Comparison of ENCODE assay signal across 36 cellular contexts in genomic region chr3:30141178-30141581, GRCh38.
DNase-seq lines count a peak whose midpoint lies in the region; ATAC-seq, FAIRE-seq and TF ChIP-seq lines count a peak whose summit lies in the region.
"Had no signal": no experiment of that assay in that cellular context is flagged by ENCODE, and none has a peak within 500 bp of the region (broad histone marks: within the 10 kb centered on the region; RNA-seq: fewer than 3 reads in every experiment).

No MANE protein-coding gene starts in this region.

- no peak for ATAC-seq in activated T-cell treated with anti-CD3 and anti-CD28 coated beads, Interleukin-2, amount 50 U/mL, for 72 hours (replicated peaks in 1 of 2)
- ATAC-seq in natural killer cell treated with Interleukin-12 subunit alpha and Interleukin-12 subunit beta and Interleukin-15 and Interleukin-18, amount 100 ng/mL, for 72 hours: no peak
- ATAC-seq: A549; activated CD4-positive, alpha-beta T cell treated with anti-CD3 and anti-CD28 coated beads for 36 hours; activated CD8-positive, alpha-beta T cell treated with anti-CD3 and anti-CD28 coated beads, Interleukin-2, amount 10 ng/mL, durations not matched to agents 7 days and 5 days; CD8-positive, alpha-beta T cell; left lung; stimulated activated naive CD8-positive, alpha-beta T cell treated with anti-CD3 and anti-CD28 coated beads, Interleukin-15, Interleukin-2, amounts not matched to agents 100 U/mL and 50 U/mL, for 24 hours had no signal

- H3K27ac ChIP-seq in astrocyte (ENCODE audit: low read depth, low read length) (no peak overlapping the region), uterus (peak overlapping the region; percentile 3 to 48)
- H3K27ac ChIP-seq: A549, cardiac muscle cell, colonic mucosa, left lung, neural progenitor cell, parathyroid adenoma, spleen, VCaP had no signal

- no peak overlapping the region for H3K9ac ChIP-seq in astrocyte (ENCODE audit: low read length)
- H3K9ac ChIP-seq: neural progenitor cell, parathyroid adenoma had no signal

- TF ChIP-seq CTCF in astrocyte (IDR thresholded peaks at IDR 0.05; ENCODE audit: insufficient read depth, low read depth, low read length) (no peak), uterus (IDR thresholded peaks at IDR 0.05) (no peak)

- no peak for DNase-seq in activated T-cell treated with anti-CD3 and anti-CD28 coated beads, Interleukin-2, amount 50 U/mL, for 72 hours
- no peak for DNase-seq in activated T-cell treated with anti-CD3 and anti-CD28 coated beads, Interleukin-2, amount 50 U/mL, for 24 hours
- DNase-seq in NCI-H2081 treated with DMSO at 0.1 percent for 48 hours (lab: John Stamatoyannopoulos, UW) (peak; percentile 19), astrocyte (ENCODE audit: low read depth) (peak; percentile 28), uterus (peak; percentile 15 to 20), NCI-H226 (no peak), HuH-7 (ENCODE audit: low spot score) (no peak)
- no peak for DNase-seq in natural killer cell treated with Interleukin-12 subunit alpha and Interleukin-12 subunit beta and Interleukin-15 and Interleukin-18, amount 100 ng/mL, for 72 hours (ENCODE audit: low spot score)
- DNase-seq: activated CD4-positive, alpha-beta T cell treated with anti-CD3 and anti-CD28 coated beads for 36 hours; activated CD8-positive, alpha-beta T cell treated with anti-CD3 and anti-CD28 coated beads, Interleukin-2, amount 10 ng/mL, durations not matched to agents 7 days and 5 days; activated naive CD4-positive, alpha-beta T cell treated with anti-CD3 and anti-CD28 coated beads, Interleukin-2, amount 50 U/mL, for 16 hours; amygdala; BE2C; CD8-positive, alpha-beta T cell; colonic mucosa; DMS153; effector memory CD4-positive, alpha-beta T cell; KBM-7; left lung; mesendoderm; NCI-H1436; NCI-H510A treated with DMSO at 0.1 percent for 48 hours; right cardiac atrium; SHP77 treated with DMSO at 0.1 percent for 48 hours; spleen; stimulated activated CD4-positive, alpha-beta T cell treated with anti-CD3 and anti-CD28 coated beads, Interleukin-2, amount 100 ng/mL, for 24 hours; stimulated activated naive CD8-positive, alpha-beta T cell treated with anti-CD3 and anti-CD28 coated beads, Interleukin-15, Interleukin-2, amounts not matched to agents 100 U/mL and 50 U/mL, for 24 hours; SW 1271; T-helper 9 cell had no signal

- no peaks in the 10 kb centered on the region for H3K4me1 Mint-ChIP-seq in activated T-cell treated with anti-CD3 and anti-CD28 coated beads, Interleukin-2, amount 50 U/mL, for 72 hours (ENCODE audit: low read depth)
- H3K4me1 Mint-ChIP-seq in activated T-cell treated with anti-CD3 and anti-CD28 coated beads, Interleukin-2, amount 50 U/mL, for 24 hours (ENCODE audit: low read depth): no peaks in the 10 kb centered on the region
- no peaks in the 10 kb centered on the region for H3K4me1 Mint-ChIP-seq in astrocyte (ENCODE audit: low read depth, unreplicated experiment)
- no peaks in the 10 kb centered on the region for H3K4me1 Mint-ChIP-seq in natural killer cell treated with Interleukin-12 subunit alpha and Interleukin-12 subunit beta and Interleukin-15 and Interleukin-18, amount 100 ng/mL, for 72 hours (ENCODE audit: low read depth in 2 of 2)
- H3K4me1 Mint-ChIP-seq: activated CD4-positive, alpha-beta T cell treated with anti-CD3 and anti-CD28 coated beads for 36 hours; neural progenitor cell had no signal

- H3K36me3 ChIP-seq in astrocyte (ENCODE audit: insufficient read depth, low read length) (no peaks in the 10 kb centered on the region), uterus (no peaks in the 10 kb centered on the region)
- H3K36me3 ChIP-seq: BE2C, cardiac muscle cell, colonic mucosa, left lung, neural progenitor cell, spleen had no signal

- no peak overlapping the region for H3K4me3 Mint-ChIP-seq in activated T-cell treated with anti-CD3 and anti-CD28 coated beads, Interleukin-2, amount 50 U/mL, for 72 hours
- H3K4me3 Mint-ChIP-seq in activated T-cell treated with anti-CD3 and anti-CD28 coated beads, Interleukin-2, amount 50 U/mL, for 24 hours: no peak overlapping the region
- no peak overlapping the region for H3K4me3 Mint-ChIP-seq in astrocyte (ENCODE audit: unreplicated experiment)
- no peak overlapping the region for H3K4me3 Mint-ChIP-seq in natural killer cell treated with Interleukin-12 subunit alpha and Interleukin-12 subunit beta and Interleukin-15 and Interleukin-18, amount 100 ng/mL, for 72 hours
- H3K4me3 Mint-ChIP-seq: activated CD4-positive, alpha-beta T cell treated with anti-CD3 and anti-CD28 coated beads for 36 hours; activated CD8-positive, alpha-beta T cell treated with anti-CD3 and anti-CD28 coated beads, Interleukin-2, amount 10 ng/mL, durations not matched to agents 7 days and 5 days; CD8-positive, alpha-beta T cell; neural progenitor cell had no signal

- no peaks in the 10 kb centered on the region for H3K27me3 Mint-ChIP-seq in activated T-cell treated with anti-CD3 and anti-CD28 coated beads, Interleukin-2, amount 50 U/mL, for 72 hours (ENCODE audit: low read depth)
- no peaks in the 10 kb centered on the region for H3K27me3 Mint-ChIP-seq in activated T-cell treated with anti-CD3 and anti-CD28 coated beads, Interleukin-2, amount 50 U/mL, for 24 hours
- H3K27me3 Mint-ChIP-seq in astrocyte (ENCODE audit: low read depth, unreplicated experiment): no peaks in the 10 kb centered on the region
- peaks cover 0 to 6% of the 10 kb centered on the region in 2 donors for H3K27me3 Mint-ChIP-seq in natural killer cell treated with Interleukin-12 subunit alpha and Interleukin-12 subunit beta and Interleukin-15 and Interleukin-18, amount 100 ng/mL, for 72 hours
- H3K27me3 Mint-ChIP-seq: activated CD4-positive, alpha-beta T cell treated with anti-CD3 and anti-CD28 coated beads for 36 hours had no signal

- H3K9me3 Mint-ChIP-seq in activated T-cell treated with anti-CD3 and anti-CD28 coated beads, Interleukin-2, amount 50 U/mL, for 72 hours: peaks cover 3 to 4% of the 10 kb centered on the region in 2 donors
- peaks cover 2% of the 10 kb centered on the region for H3K9me3 Mint-ChIP-seq in activated T-cell treated with anti-CD3 and anti-CD28 coated beads, Interleukin-2, amount 50 U/mL, for 24 hours
- no peaks in the 10 kb centered on the region for H3K9me3 Mint-ChIP-seq in astrocyte (ENCODE audit: unreplicated experiment)
- H3K9me3 Mint-ChIP-seq in natural killer cell treated with Interleukin-12 subunit alpha and Interleukin-12 subunit beta and Interleukin-15 and Interleukin-18, amount 100 ng/mL, for 72 hours: peaks cover under 1% of the 10 kb centered on the region
- H3K9me3 Mint-ChIP-seq: activated T-helper 2 cell treated with anti-CD3 and anti-CD28 coated beads, Interferon-gamma antibody, Interleukin-2, Interleukin-4, amounts not matched to agents 10 μg/mL and 5 μg/mL and 100 μg/mL, durations not matched to agents 14 hours and 24 hours and 36 hours had no signal

- H3K4me2 ChIP-seq in astrocyte (ENCODE audit: low read length): no peak overlapping the region
- H3K4me2 ChIP-seq: A549, neural progenitor cell had no signal

- peak overlapping the region; percentile 35 for H3K27ac Mint-ChIP-seq in activated T-cell treated with anti-CD3 and anti-CD28 coated beads, Interleukin-2, amount 50 U/mL, for 72 hours
- no peak overlapping the region for H3K27ac Mint-ChIP-seq in activated T-cell treated with anti-CD3 and anti-CD28 coated beads, Interleukin-2, amount 50 U/mL, for 24 hours
- H3K27ac Mint-ChIP-seq in astrocyte (ENCODE audit: unreplicated experiment): no peak overlapping the region
- no peak overlapping the region for H3K27ac Mint-ChIP-seq in natural killer cell treated with Interleukin-12 subunit alpha and Interleukin-12 subunit beta and Interleukin-15 and Interleukin-18, amount 100 ng/mL, for 72 hours
- H3K27ac Mint-ChIP-seq: activated CD4-positive, alpha-beta T cell treated with anti-CD3 and anti-CD28 coated beads for 36 hours; activated CD8-positive, alpha-beta T cell treated with anti-CD3 and anti-CD28 coated beads, Interleukin-2, amount 10 ng/mL, durations not matched to agents 7 days and 5 days; activated T-helper 2 cell treated with anti-CD3 and anti-CD28 coated beads, Interferon-gamma antibody, Interleukin-2, Interleukin-4, amounts not matched to agents 10 μg/mL and 5 μg/mL and 100 μg/mL, durations not matched to agents 14 hours and 24 hours and 36 hours; CD8-positive, alpha-beta T cell; neural progenitor cell had no signal

- no peak for FAIRE-seq in astrocyte (lab: Jason Lieb, UNC)
- FAIRE-seq: A549, GM12891 had no signal

- no peaks in the 10 kb centered on the region for H3K9me3 ChIP-seq in astrocyte (ENCODE audit: insufficient read depth, low read depth, low read length)
- no peaks in the 10 kb centered on the region for H3K9me3 ChIP-seq in uterus
- H3K9me3 ChIP-seq: A549, BE2C, colonic mucosa, left lung had no signal

- no peaks in the 10 kb centered on the region for H4K20me1 ChIP-seq in astrocyte (ENCODE audit: insufficient read depth, low read length)

- H3K36me3 Mint-ChIP-seq in activated T-cell treated with anti-CD3 and anti-CD28 coated beads, Interleukin-2, amount 50 U/mL, for 72 hours (ENCODE audit: insufficient read depth in 2 of 2): peaks cover 0 to 2% of the 10 kb centered on the region in 2 donors
- no peaks in the 10 kb centered on the region for H3K36me3 Mint-ChIP-seq in activated T-cell treated with anti-CD3 and anti-CD28 coated beads, Interleukin-2, amount 50 U/mL, for 24 hours (ENCODE audit: low read depth)
- no peaks in the 10 kb centered on the region for H3K36me3 Mint-ChIP-seq in astrocyte (ENCODE audit: low read depth, unreplicated experiment)
- no peaks in the 10 kb centered on the region for H3K36me3 Mint-ChIP-seq in natural killer cell treated with Interleukin-12 subunit alpha and Interleukin-12 subunit beta and Interleukin-15 and Interleukin-18, amount 100 ng/mL, for 72 hours
- H3K36me3 Mint-ChIP-seq: CD8-positive, alpha-beta T cell; neural progenitor cell had no signal

- TF ChIP-seq POLR2A in uterus (IDR thresholded peaks at IDR 0.05): no peak

- H3K4me1 ChIP-seq in astrocyte (ENCODE audit: insufficient read depth, low read length): no peaks in the 10 kb centered on the region
- no peaks in the 10 kb centered on the region for H3K4me1 ChIP-seq in uterus
- H3K4me1 ChIP-seq: colonic mucosa, left lung, neural progenitor cell, parathyroid adenoma, spleen had no signal

- no peak overlapping the region for H2AFZ ChIP-seq in astrocyte (ENCODE audit: low read depth, low read length)
- H2AFZ ChIP-seq: neural progenitor cell, parathyroid adenoma had no signal

- H3K27me3 ChIP-seq in astrocyte (ENCODE audit: insufficient read depth, low read length): no peaks in the 10 kb centered on the region
- H3K27me3 ChIP-seq in uterus: no peaks in the 10 kb centered on the region
- H3K27me3 ChIP-seq: BE2C, cardiac muscle cell, colonic mucosa, left lung, neural progenitor cell, spleen had no signal

- H3K79me2 ChIP-seq in astrocyte (ENCODE audit: insufficient read depth, low read length): no peaks in the 10 kb centered on the region
- H3K79me2 ChIP-seq: parathyroid adenoma had no signal

- intact Hi-C loops in uterus (cut with DNase I; ENCODE audit: low total_unique reads): no loop called here

- H3K4me3 ChIP-seq in astrocyte (ENCODE audit: insufficient read depth, low read depth, low read length) (no peak overlapping the region), uterus (no peak overlapping the region)
- H3K4me3 ChIP-seq: A549, cardiac muscle cell, colonic mucosa, left lung, neural progenitor cell, spleen had no signal

Comparison
In these comparisons a context has a peak if more than half of its experiments do, and no peak if none do; other contexts are left out.
1. DNase-seq: peak in NCI-H2081 treated with DMSO at 0.1 percent for 48 hours (single experiment), astrocyte (single experiment) and uterus (2 of 2); none in activated T-cell treated with anti-CD3 and anti-CD28 coated beads, Interleukin-2, amount 50 U/mL, for 72 hours (0 of 2), activated T-cell treated with anti-CD3 and anti-CD28 coated beads, Interleukin-2, amount 50 U/mL, for 24 hours (single experiment), NCI-H226 (single experiment), HuH-7 (single experiment) and natural killer cell treated with Interleukin-12 subunit alpha and Interleukin-12 subunit beta and Interleukin-15 and Interleukin-18, amount 100 ng/mL, for 72 hours (single experiment).